15 cellular contexts compared by ENCODE assay signal in genomic region chr18:79383388-79384056, GRCh38.
"Had no signal": no experiment of that assay in that cellular context is flagged by ENCODE, and none has a peak within 500 bp of the region (broad histone marks: within the 10 kb centered on the region; RNA-seq: fewer than 3 reads in every experiment).

No MANE protein-coding gene starts in this region.

- H3K4me1 ChIP-seq: colonic mucosa, right lobe of liver had no signal

- H3K27ac Mint-ChIP-seq: activated CD8-positive, alpha-beta memory T cell treated with anti-CD3 and anti-CD28 coated beads, Interleukin-2, amount 10 ng/mL, durations not matched to agents 7 days and 5 days; T-helper 1 cell treated with Interleukin-12 subunit alpha and Interleukin-12 subunit beta and Interleukin-4 antibody, amounts not matched to agents 30 μg/mL and 1 μg/mL, for 36 hours had no signal

- H3K4me3 Mint-ChIP-seq: activated CD8-positive, alpha-beta memory T cell treated with anti-CD3 and anti-CD28 coated beads, Interleukin-2, amount 10 ng/mL, durations not matched to agents 7 days and 5 days; activated T-cell treated with anti-CD3 and anti-CD28 coated beads, Interleukin-2, amount 50 U/mL, for 24 hours; stimulated activated naive CD8-positive, alpha-beta T cell treated with anti-CD3 and anti-CD28 coated beads, Interleukin-15, amount 100 ng/mL, for 72 hours; T-helper 1 cell treated with Interleukin-12 subunit alpha and Interleukin-12 subunit beta and Interleukin-4 antibody, amounts not matched to agents 30 μg/mL and 1 μg/mL, for 36 hours had no signal

- FAIRE-seq: astrocyte, urothelium cell line had no signal

- H3K4me3 ChIP-seq: cardiac muscle cell, colonic mucosa, gastroesophageal sphincter, lung, right lobe of liver had no signal

- H3K27ac ChIP-seq: cardiac muscle cell, colonic mucosa, gastroesophageal sphincter, right lobe of liver had no signal

- ATAC-seq: activated CD8-positive, alpha-beta memory T cell treated with anti-CD3 and anti-CD28 coated beads, Interleukin-2, amount 10 ng/mL, durations not matched to agents 7 days and 5 days; gastroesophageal sphincter; stimulated activated naive CD8-positive, alpha-beta T cell treated with anti-CD3 and anti-CD28 coated beads, Interleukin-15, amount 100 ng/mL, for 72 hours had no signal

- DNase-seq: activated CD8-positive, alpha-beta memory T cell treated with anti-CD3 and anti-CD28 coated beads, Interleukin-2, amount 10 ng/mL, durations not matched to agents 7 days and 5 days; activated naive CD4-positive, alpha-beta T cell treated with Interleukin-2 at 50 U/mL for 16 hours; activated T-cell treated with anti-CD3 and anti-CD28 coated beads, Interleukin-2, amount 50 U/mL, for 24 hours; colonic mucosa; effector memory CD4-positive, alpha-beta T cell; naive B cell; stimulated activated CD4-positive, alpha-beta T cell treated with anti-CD3 and anti-CD28 coated beads, Interleukin-2, amount 100 ng/mL, for 48 hours; stimulated activated naive CD8-positive, alpha-beta T cell treated with anti-CD3 and anti-CD28 coated beads, Interleukin-15, amount 100 ng/mL, for 72 hours had no signal

- H3K9me3 Mint-ChIP-seq: activated T-cell treated with anti-CD3 and anti-CD28 coated beads, Interleukin-2, amount 50 U/mL, for 24 hours; naive B cell; stimulated activated naive CD8-positive, alpha-beta T cell treated with anti-CD3 and anti-CD28 coated beads, Interleukin-15, amount 100 ng/mL, for 72 hours; T-helper 1 cell treated with Interleukin-12 subunit alpha and Interleukin-12 subunit beta and Interleukin-4 antibody, amounts not matched to agents 30 μg/mL and 1 μg/mL, for 36 hours had no signal

- H3K36me3 Mint-ChIP-seq: activated CD8-positive, alpha-beta memory T cell treated with anti-CD3 and anti-CD28 coated beads, Interleukin-2, amount 10 ng/mL, durations not matched to agents 7 days and 5 days had no signal

- H3K36me3 ChIP-seq: cardiac muscle cell, colonic mucosa, gastroesophageal sphincter, right lobe of liver had no signal

- H3K9me3 ChIP-seq: colonic mucosa, gastroesophageal sphincter, right lobe of liver had no signal

- H3K27me3 ChIP-seq: cardiac muscle cell, colonic mucosa, gastroesophageal sphincter had no signal

- H3K27me3 Mint-ChIP-seq: naive B cell had no signal
